In genomic region chr1:219880765-219881457, GRCh38 we compare ENCODE assay signal across 1 cellular context.
A peak's percentile ranks its signal among the peaks of the same experiment; 100 is the strongest.
TF ChIP-seq lines count a peak whose summit lies in the region.

No MANE protein-coding gene starts in this region.

TF ChIP-seq in K562, 482 proteins besides CTCF, POLR2A, EP300 and RAD21 (continued from another document):
- no peak for TF ChIP-seq ZBTB43 (CRISPR knock-in tag; IDR thresholded peaks at IDR 0.05)
- no peak for TF ChIP-seq PBX2 (CRISPR knock-in tag; IDR thresholded peaks at IDR 0.05; ENCODE audit: low read depth)
- TF ChIP-seq PBX2 (tag; conservative IDR thresholded peaks at IDR 0.05; ENCODE audit: low read depth), result peak; percentile 31; the same call in 1 of the 2 replicates
- no peak for TF ChIP-seq FOXJ3 (CRISPR knock-in tag; IDR thresholded peaks at IDR 0.05)
- no peak for TF ChIP-seq MLX (CRISPR knock-in tag; conservative IDR thresholded peaks at IDR 0.05)
- no peak for TF ChIP-seq RBM34 (IDR thresholded peaks at IDR 0.05; ENCODE audit: borderline replicate concordance, insufficient read depth, low read length)
- TF ChIP-seq HNRNPH1 (optimal IDR thresholded peaks at IDR 0.05; ENCODE audit: low read depth, low read length), result no peak
- TF ChIP-seq, protein P1, sequence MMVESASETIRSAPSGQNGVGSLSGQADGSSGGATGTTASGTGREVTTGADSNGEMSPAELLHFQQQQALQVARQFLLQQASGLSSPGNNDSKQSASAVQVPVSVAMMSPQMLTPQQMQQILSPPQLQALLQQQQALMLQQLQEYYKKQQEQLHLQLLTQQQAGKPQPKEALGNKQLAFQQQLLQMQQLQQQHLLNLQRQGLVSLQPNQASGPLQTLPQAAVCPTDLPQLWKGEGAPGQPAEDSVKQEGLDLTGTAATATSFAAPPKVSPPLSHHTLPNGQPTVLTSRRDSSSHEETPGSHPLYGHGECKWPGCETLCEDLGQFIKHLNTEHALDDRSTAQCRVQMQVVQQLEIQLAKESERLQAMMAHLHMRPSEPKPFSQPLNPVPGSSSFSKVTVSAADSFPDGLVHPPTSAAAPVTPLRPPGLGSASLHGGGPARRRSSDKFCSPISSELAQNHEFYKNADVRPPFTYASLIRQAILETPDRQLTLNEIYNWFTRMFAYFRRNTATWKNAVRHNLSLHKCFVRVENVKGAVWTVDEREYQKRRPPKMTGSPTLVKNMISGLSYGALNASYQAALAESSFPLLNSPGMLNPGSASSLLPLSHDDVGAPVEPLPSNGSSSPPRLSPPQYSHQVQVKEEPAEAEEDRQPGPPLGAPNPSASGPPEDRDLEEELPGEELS (CRISPR knock-in tag; IDR thresholded peaks at IDR 0.05; ENCODE audit: borderline replicate concordance), result no peak
- TF ChIP-seq RNF2 (IDR thresholded peaks at IDR 0.05), result no peak
- TF ChIP-seq NR2C1 (IDR thresholded peaks at IDR 0.05), result no peak
- TF ChIP-seq NR2C1 (tag; IDR thresholded peaks at IDR 0.05), result no peak
- 0 out of 2 replicates have a peak, but pooled peaks have one; percentile 32 for TF ChIP-seq ZNF592 (IDR thresholded peaks at IDR 0.05)
- TF ChIP-seq POLR3A (IDR thresholded peaks at IDR 0.05; ENCODE audit: borderline replicate concordance, extremely low read depth, insufficient read depth, insufficient read length), result peak; percentile 71
- TF ChIP-seq ZFX (CRISPR knock-in tag; IDR thresholded peaks at IDR 0.05), result no peak
- TF ChIP-seq MEIS2 (IDR thresholded peaks at IDR 0.05; ENCODE audit: partially characterized antibody), result peak; percentile 59
- no peak for TF ChIP-seq GTF2A2 (tag; IDR thresholded peaks at IDR 0.05)
- no peak for TF ChIP-seq SRF (CRISPR knock-in tag; IDR thresholded peaks at IDR 0.05)
- TF ChIP-seq NFRKB (IDR thresholded peaks at IDR 0.05; ENCODE audit: low read depth), result no peak
- no peak for TF ChIP-seq KDM5B (IDR thresholded peaks at IDR 0.05; ENCODE audit: insufficient replicate concordance, low read depth, low read length)
- TF ChIP-seq DMBX1 (CRISPR knock-in tag; IDR thresholded peaks at IDR 0.05; ENCODE audit: borderline replicate concordance), result no peak
